8 cellular contexts compared by ENCODE assay signal in the genomic region with DNA sequence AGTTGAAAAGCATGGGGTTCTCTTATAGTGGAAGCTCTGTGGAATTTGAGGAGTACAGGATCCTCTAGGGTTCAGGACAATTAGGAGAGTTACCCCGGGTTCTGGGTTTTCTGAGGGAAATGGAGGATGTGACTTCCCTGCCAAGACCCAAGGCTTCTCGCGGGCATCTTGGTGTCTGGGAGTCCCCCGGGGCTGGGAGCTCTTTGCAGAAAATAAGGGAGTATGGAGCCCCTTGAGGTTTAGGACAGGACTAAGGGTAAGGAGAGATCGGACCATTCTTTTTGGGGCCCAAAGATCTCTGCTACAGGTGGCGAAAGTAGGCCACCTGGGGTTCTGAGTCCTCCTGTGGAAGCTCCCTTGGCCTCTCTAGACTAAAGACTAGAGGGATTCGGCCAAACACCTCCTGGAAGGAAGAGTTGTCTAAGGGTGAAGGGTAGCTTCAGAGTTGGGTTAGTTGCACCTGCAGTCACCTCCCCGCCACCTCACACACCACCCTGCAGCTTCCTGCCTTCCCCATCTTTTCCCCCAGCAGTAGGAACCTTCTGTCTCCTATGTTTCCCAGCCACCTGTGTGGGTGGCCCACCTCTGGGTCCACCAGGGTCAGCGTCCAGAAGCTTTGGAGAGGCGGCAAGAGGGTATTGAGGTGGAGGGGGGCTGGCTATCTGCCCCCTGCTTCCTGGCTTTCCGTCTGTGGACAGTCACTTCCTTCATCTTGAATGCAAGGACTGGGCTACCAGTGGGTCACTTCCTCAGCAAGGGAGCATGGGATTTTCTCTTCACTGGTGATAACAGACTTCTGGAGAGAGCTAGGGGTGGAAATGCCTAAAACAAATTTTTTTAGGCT. TPM values are rescaled to one million over a fixed set of nuclear protein-coding genes. Genes with fewer than 3 reads are reported as not detected.
A peak's percentile ranks its signal among the peaks of the same experiment; 100 is the strongest.
DNase-seq lines count a peak whose midpoint lies in the region; ATAC-seq and TF ChIP-seq lines count a peak whose summit lies in the region.

No MANE protein-coding gene starts in this region.

- no peak for TF ChIP-seq CTCF in RWPE1 (conservative IDR thresholded peaks at IDR 0.05; ENCODE audit: low read depth)

- POLR2A ChIA-PET in RWPE1 (lab: Yijun Ruan, JAX; ENCODE audit: low non-redundant PET) = interaction anchor here (0.5 kb wide), 1 partner anchor 135 kb away, joined by 5 read pairs; no protein-coding TSS in a partner anchor

- H3K27me3 ChIP-seq in esophagus (ENCODE audit: control insufficient read depth in 1 of 2, insufficient read depth in 2 of 2, low read length in 2 of 2) (no peaks in the 10 kb centered on the region), rectal smooth muscle tissue (ENCODE audit: control insufficient read depth, insufficient read depth, low read length) (no peaks in the 10 kb centered on the region)

- peaks cover 4 to 11% of the 10 kb centered on the region in 2 donors for H3K4me1 ChIP-seq in esophagus (ENCODE audit: control insufficient read depth in 2 of 2, insufficient read depth in 2 of 2, low read length in 1 of 2)
- H3K4me1 ChIP-seq in rectal smooth muscle tissue (ENCODE audit: control insufficient read depth, insufficient read depth, low read length) = peaks cover 14% of the 10 kb centered on the region

- H3K9ac ChIP-seq in rectal smooth muscle tissue (ENCODE audit: low read length) = peak overlapping the region; percentile 70

- CTCF ChIA-PET in RWPE1 (lab: Yijun Ruan, JAX) = interaction anchor here (0.6 to 1.0 kb wide), 8 partner anchors 11 to 451 kb away, joined by 3 to 4 read pairs (median 3); no protein-coding TSS in a partner anchor

- no peaks in the 10 kb centered on the region for H3K9me3 ChIP-seq in esophagus (ENCODE audit: control insufficient read depth in 2 of 2, insufficient read depth in 1 of 2, low read depth in 1 of 2, low read length in 1 of 2)

- no peak for ATAC-seq in HG02623 (IDR thresholded peaks at IDR 0.05; ENCODE audit: unreplicated experiment)

- H3K27ac ChIP-seq in RWPE1 (peak overlapping the region; percentile 76), esophagus (ENCODE audit: low read depth in 2 of 2, low read length in 1 of 2) (peak overlapping the region; percentile 7 to 72), rectal smooth muscle tissue (ENCODE audit: low read depth, low read length) (no peak overlapping the region)

- no peaks in the 10 kb centered on the region for H3K36me3 ChIP-seq in esophagus (ENCODE audit: control insufficient read depth in 2 of 2, insufficient read depth in 2 of 2, low read length in 1 of 2)
- peaks cover 3% of the 10 kb centered on the region for H3K36me3 ChIP-seq in rectal smooth muscle tissue (ENCODE audit: control insufficient read depth, insufficient read depth, low read length)

- H3K4me3 ChIP-seq in GM08714 (ENCODE audit: low read length) = peak overlapping the region; percentile 87
- H3K4me3 ChIP-seq in esophagus (ENCODE audit: low read depth in 1 of 2, low read length in 2 of 2) = peak overlapping the region; percentile 71 to 80
- H3K4me3 ChIP-seq in rectal smooth muscle tissue (ENCODE audit: low read length) = peak overlapping the region; percentile 92

- WGBS in esophagus, 2 donors = 32 to 42% methylated on average over 11 of the region's 11 CpGs

- no peak for DNase-seq in RWPE1 (ENCODE audit: low spot score)
- DNase-seq in NCI-H2107 treated with DMSO at 0.1 percent for 48 hours (lab: John Stamatoyannopoulos, UW; ENCODE audit: unreplicated experiment) = no peak
- no peak for DNase-seq in NCI-H146 treated with DMSO at 0.1 percent for 48 hours (lab: John Stamatoyannopoulos, UW; ENCODE audit: unreplicated experiment)
- no peak for DNase-seq in NCI-H146 (lab: John Stamatoyannopoulos, UW)

RNA-seq across cellular contexts. Expression of a gene that starts 0.9 kb away (rescaled TPM):
- polyA plus RNA-seq in esophagus = 10 to 100 TPM; 43.5 to 57.4 TPM

RNA-seq across cellular contexts. Expression of a gene that starts 53.0 kb away (rescaled TPM):
- polyA plus RNA-seq in esophagus = 10 to 100 TPM; 14.4 to 22.4 TPM
